16 cellular contexts compared by ENCODE assay signal in genomic region chr11:70569173-70569890, GRCh38.
DNase-seq lines count a peak whose midpoint lies in the region; ATAC-seq, FAIRE-seq and TF ChIP-seq lines count a peak whose summit lies in the region.
"Had no signal": no experiment of that assay in that cellular context is flagged by ENCODE, and none has a peak within 500 bp of the region (broad histone marks: within the 10 kb centered on the region; RNA-seq: fewer than 3 reads in every experiment).

No MANE protein-coding gene starts in this region.

- no peaks in the 10 kb centered on the region for H3K36me3 Mint-ChIP-seq in CD8-positive, alpha-beta T cell
- H3K36me3 Mint-ChIP-seq: CD4-positive, CD25-positive, alpha-beta regulatory T cell had no signal

- H2AFZ ChIP-seq in H1 (ENCODE audit: low read length) (no peak overlapping the region), neuronal stem cell (ENCODE audit: low read length) (no peak overlapping the region)

- H4K8ac ChIP-seq in H1 (ENCODE audit: extremely low read depth, insufficient read depth, low read length) (no peak overlapping the region), neuronal stem cell (ENCODE audit: low read depth, low read length) (no peak overlapping the region)

- H3K18ac ChIP-seq in H1 (ENCODE audit: extremely low read depth, low read length): no peak overlapping the region
- H3K18ac ChIP-seq in neuronal stem cell (ENCODE audit: low read length): peak overlapping the region; percentile 50

- H3K4me1 Mint-ChIP-seq in CD8-positive, alpha-beta T cell (ENCODE audit: low read depth): peaks cover 2% of the 10 kb centered on the region

- FAIRE-seq in H1 (lab: Jason Lieb, UNC): no peak
- FAIRE-seq: G401.6, GM12891 had no signal

- H3K27ac Mint-ChIP-seq in CD8-positive, alpha-beta T cell: no peak overlapping the region

- peaks cover 3% of the 10 kb centered on the region; the same call in 1 of the 2 replicates for H3K79me1 ChIP-seq in H1 (ENCODE audit: low read depth, low read length)
- H3K79me1 ChIP-seq in neuronal stem cell (ENCODE audit: low read depth, low read length): no peaks in the 10 kb centered on the region

- H3K23me2 ChIP-seq in H1 (ENCODE audit: low read depth, low read length): no peaks in the 10 kb centered on the region; the same call in 1 of the 2 replicates

- no peaks in the 10 kb centered on the region for H3K79me2 ChIP-seq in H1 (ENCODE audit: control insufficient read depth in 1 of 2, insufficient read depth in 2 of 2, low read length in 2 of 2)

- no peak overlapping the region for H3K14ac ChIP-seq in H1 (ENCODE audit: insufficient read length)
- H3K14ac ChIP-seq in neuronal stem cell (ENCODE audit: low read length): peak overlapping the region; percentile 40

- no peaks in the 10 kb centered on the region for H3K9me3 Mint-ChIP-seq in CD8-positive, alpha-beta T cell
- H3K9me3 Mint-ChIP-seq: CD4-positive, CD25-positive, alpha-beta regulatory T cell had no signal

- H2BK15ac ChIP-seq in H1 (ENCODE audit: low read length) (no peak overlapping the region), neuronal stem cell (ENCODE audit: low read length) (no peak overlapping the region)

- no peak for TF ChIP-seq RAD21 in H1 (IDR thresholded peaks at IDR 0.05 in 1 of 2, conservative IDR thresholded peaks at IDR 0.05 in 1 of 2; ENCODE audit: low read depth in 2 of 2, low read length in 2 of 2)

- TF ChIP-seq CTCF in H1 (IDR thresholded peaks at IDR 0.05; ENCODE audit: control extremely low read depth in 1 of 3, insufficient read depth in 1 of 3, low read depth in 1 of 3, low read length in 3 of 3): no peak
- no peak for TF ChIP-seq CTCF in CD8-positive, alpha-beta T cell (IDR thresholded peaks at IDR 0.05)

- H3K56ac ChIP-seq in H1 (replicated peaks; ENCODE audit: insufficient read length, low read depth, low read length): no peak overlapping the region

- ATAC-seq in Right ventricle myocardium superior (ENCODE audit: poor library complexity): no peak
- no peak for ATAC-seq in right cardiac atrium
- ATAC-seq in CD8-positive, alpha-beta T cell: no peak
- ATAC-seq in GM21360 (IDR thresholded peaks at IDR 0.05; ENCODE audit: unreplicated experiment): no peak

- peak overlapping the region; percentile 68 for H4K91ac ChIP-seq in H1 (replicated peaks; ENCODE audit: insufficient read length, low read length)
- H4K91ac ChIP-seq in neuronal stem cell (ENCODE audit: low read depth, low read length, poor library complexity): no peak overlapping the region

- WGBS in right cardiac atrium: 93% methylated on average over 30 of the region's 30 CpGs
- 92% methylated on average over 24 of the region's 30 CpGs; no CpG with 5 or more reads in 1 of the 2 experiments for WGBS in H1 (ENCODE audit: extremely low coverage in 1 of 2, insufficient coverage in 1 of 2, insufficient read length in 1 of 2, insufficient replicate concordance in 2 of 2, low coverage in 1 of 2, low lambda C conversion rate in 2 of 2, missing lambda C conversion rate in 1 of 2), 2 experiments
- no CpG with 5 or more reads among the region's 30 CpGs for WGBS in neuronal stem cell (ENCODE audit: extremely low coverage in 2 of 2, insufficient read length in 2 of 2, insufficient replicate concordance in 1 of 2), 2 donors

- H3K9ac ChIP-seq in H1 (replicated peaks in 1 of 4; ENCODE audit: extremely low read depth in 1 of 4, low read depth in 3 of 4, low read length in 3 of 4): no peak overlapping the region
- peak overlapping the region; percentile 50 for H3K9ac ChIP-seq in neuronal stem cell (ENCODE audit: low read depth, low read length, poor library complexity)

- H3K9me3 ChIP-seq in right cardiac atrium (ENCODE audit: control insufficient read depth, low read length): no peaks in the 10 kb centered on the region
- no peaks in the 10 kb centered on the region for H3K9me3 ChIP-seq in H1 (ENCODE audit: insufficient read depth in 2 of 2, low read depth in 1 of 2, low read length in 1 of 2)
- H3K9me3 ChIP-seq in neuronal stem cell (replicated peaks in 1 of 2; ENCODE audit: control insufficient read depth in 2 of 2, insufficient read depth in 1 of 2, low read depth in 1 of 2, low read length in 2 of 2): peaks cover 0 to 3% of the 10 kb centered on the region in 2 donors
- H3K9me3 ChIP-seq in CD8-positive, alpha-beta T cell (ENCODE audit: low read length): no peaks in the 10 kb centered on the region

- no peak overlapping the region for H3K23ac ChIP-seq in H1 (ENCODE audit: insufficient read length)
- H3K23ac ChIP-seq in neuronal stem cell (ENCODE audit: low read depth, low read length, poor library complexity): peak overlapping the region; percentile 80

- no peak overlapping the region for H3K27ac ChIP-seq in right cardiac atrium (ENCODE audit: low read length)
- H3K27ac ChIP-seq in H1 (ENCODE audit: low read depth, low read length): no peak overlapping the region; the same call in 1 of the 2 replicates
- no peak overlapping the region for H3K27ac ChIP-seq in neuronal stem cell (replicated peaks; ENCODE audit: low read length)
- no peak overlapping the region for H3K27ac ChIP-seq in CD8-positive, alpha-beta T cell (ENCODE audit: low read depth, low read length)

- H3K27me3 ChIP-seq in right cardiac atrium (ENCODE audit: control insufficient read depth, insufficient read depth): no peaks in the 10 kb centered on the region
- H3K27me3 ChIP-seq in H1 (replicated peaks in 1 of 4; ENCODE audit: control insufficient read depth in 3 of 4, extremely low read depth in 1 of 4, insufficient read depth in 3 of 4, low read length in 3 of 4): no peaks in the 10 kb centered on the region; a peak in 1 of 7 replicates
- H3K27me3 ChIP-seq in neuronal stem cell (ENCODE audit: control insufficient read depth in 3 of 3, insufficient read depth in 3 of 3, low read depth in 1 of 3, low read length in 3 of 3): no peaks in the 10 kb centered on the region
- H3K27me3 ChIP-seq in CD8-positive, alpha-beta T cell (ENCODE audit: insufficient read depth, low read length): peaks cover 7% of the 10 kb centered on the region

- peaks cover 0 to 2% of the 10 kb centered on the region in 2 experiments for H4K20me1 ChIP-seq in H1 (replicated peaks in 1 of 2; ENCODE audit: control insufficient read depth in 1 of 2, insufficient read depth in 2 of 2, low read length in 2 of 2)

- no peak overlapping the region for H2AK5ac ChIP-seq in H1 (ENCODE audit: low read depth, low read length)
- peak overlapping the region; percentile 96 for H2AK5ac ChIP-seq in neuronal stem cell (ENCODE audit: low read depth, low read length)

- H4K5ac ChIP-seq in H1 (ENCODE audit: insufficient read length, low read depth, low read length): no peak overlapping the region

- H3K4me1 ChIP-seq in right cardiac atrium (ENCODE audit: control insufficient read depth, insufficient read depth, low read length): peaks cover 3% of the 10 kb centered on the region
- peaks cover 3 to 14% (median 12%) of the 10 kb centered on the region in 4 experiments for H3K4me1 ChIP-seq in H1 (replicated peaks in 1 of 4; ENCODE audit: control insufficient read depth in 3 of 4, insufficient read depth in 4 of 4, low read length in 3 of 4)
- peaks cover 10 to 13% of the 10 kb centered on the region in 2 donors for H3K4me1 ChIP-seq in neuronal stem cell (ENCODE audit: control insufficient read depth in 2 of 2, insufficient read depth in 1 of 2, low read depth in 1 of 2, low read length in 2 of 2)
- no peaks in the 10 kb centered on the region for H3K4me1 ChIP-seq in CD8-positive, alpha-beta T cell (ENCODE audit: insufficient read depth, low read length)

- H2BK5ac ChIP-seq in H1 (ENCODE audit: low read depth, low read length) (no peak overlapping the region), neuronal stem cell (ENCODE audit: low read length) (no peak overlapping the region)

- no peak overlapping the region for H2BK20ac ChIP-seq in H1 (ENCODE audit: low read length)

- no peak overlapping the region for H2BK120ac ChIP-seq in H1 (replicated peaks; ENCODE audit: low read depth, low read length)
- H2BK120ac ChIP-seq in neuronal stem cell (ENCODE audit: low read depth, low read length): peak overlapping the region; percentile 21

- CTCF ChIA-PET in H1 (lab: Charles Lee; ENCODE audit: partially characterized antibody): interaction anchor here (1.0 to 2.7 kb wide), 9 partner anchors 10 to 119 kb away, joined by 3 to 8 read pairs (median 3); no protein-coding TSS in a partner anchor
- CTCF ChIA-PET in CD8-positive, alpha-beta T cell (lab: Charles Lee): no interaction called here

- peaks cover 36% of the 10 kb centered on the region for H3K27me3 Mint-ChIP-seq in CD8-positive, alpha-beta T cell (ENCODE audit: low read depth)

- POLR2A ChIA-PET in H1 (lab: Charles Lee; ENCODE audit: partially characterized antibody): no interaction called here
- POLR2A ChIA-PET in CD8-positive, alpha-beta T cell (lab: Charles Lee): no interaction called here

- DNase-seq in Right ventricle myocardium superior: peak; percentile 30
- no peak for DNase-seq in right cardiac atrium
- peak in 1 of 2 experiments; percentile 44 for DNase-seq in H1 (ENCODE audit: low read depth in 1 of 2, low spot score in 2 of 2)
- no peak for DNase-seq in neuronal stem cell (ENCODE audit: low spot score)
- no peak for DNase-seq in stimulated activated CD4-positive, alpha-beta T cell treated with anti-CD3 and anti-CD28 coated beads, Interleukin-12 subunit alpha, Interleukin-12 subunit beta, amount 100 ng/mL, for 4 hours
- DNase-seq in putamen (ENCODE audit: low spot score): no peak
- no peak for DNase-seq in CD8-positive, alpha-beta T cell
- DNase-seq: CD4-positive, CD25-positive, alpha-beta regulatory T cell; Kasumi-1; NCI-H1417; NCI-H2029; NCI-H510A; SHP77 had no signal

- H3K4ac ChIP-seq in H1 (replicated peaks; ENCODE audit: insufficient read length, low read depth, low read length) (no peak overlapping the region), neuronal stem cell (ENCODE audit: low read length) (no peak overlapping the region)

- H3K4me3 ChIP-seq in right cardiac atrium (ENCODE audit: low read length) (no peak overlapping the region), H1 (ENCODE audit: extremely low read depth in 1 of 4, insufficient read depth in 2 of 4, low read depth in 3 of 4, low read length in 4 of 4) (no peak overlapping the region), neuronal stem cell (ENCODE audit: low read length in 2 of 2) (no peak overlapping the region)
- H3K4me3 ChIP-seq in CD8-positive, alpha-beta T cell (ENCODE audit: low read depth, low read length): no peak overlapping the region

- H3K4me3 Mint-ChIP-seq in CD8-positive, alpha-beta T cell: no peak overlapping the region
- H3K4me3 Mint-ChIP-seq: CD4-positive, CD25-positive, alpha-beta regulatory T cell had no signal

- TF ChIP-seq EP300 in H1 (IDR thresholded peaks at IDR 0.05; ENCODE audit: borderline replicate concordance in 1 of 2, low read depth in 2 of 2, low read length in 2 of 2): no peak

- intact Hi-C loops in Right ventricle myocardium superior (cut with DNase I): no loop called here
- intact Hi-C loops in right cardiac atrium (cut with DNase I): no loop called here
- intact Hi-C loops in CD8-positive, alpha-beta T cell (cut with DNase I, micrococcal nuclease): no loop called here

- TF ChIP-seq POLR2A in H1 (IDR thresholded peaks at IDR 0.05; ENCODE audit: control extremely low read depth in 1 of 2, low read depth in 2 of 2, low read length in 2 of 2): no peak

- H3K36me3 ChIP-seq in H1 (ENCODE audit: control insufficient read depth in 2 of 4, insufficient read depth in 4 of 4, low read length in 3 of 4): no peaks in the 10 kb centered on the region
- H3K36me3 ChIP-seq in neuronal stem cell (replicated peaks in 1 of 2; ENCODE audit: control insufficient read depth in 2 of 2, insufficient read depth in 2 of 2, low read length in 2 of 2): no peaks in the 10 kb centered on the region
- H3K36me3 ChIP-seq in CD8-positive, alpha-beta T cell (ENCODE audit: insufficient read depth, low read length): no peaks in the 10 kb centered on the region

- H2BK12ac ChIP-seq in H1 (ENCODE audit: low read depth, low read length) (no peak overlapping the region), neuronal stem cell (ENCODE audit: low read length) (peak overlapping the region; percentile 26)

- H3K4me2 ChIP-seq in H1 (ENCODE audit: insufficient read depth in 1 of 2, low read depth in 2 of 2, low read length in 2 of 2): no peak overlapping the region
- no peak overlapping the region for H3K4me2 ChIP-seq in neuronal stem cell (ENCODE audit: insufficient read depth, low read length, poor library complexity, severe bottlenecking)
